1 cellular context compared by ENCODE assay signal in genomic region chr21:24868117-24868516, GRCh38.
TF ChIP-seq lines count a peak whose summit lies in the region.

No MANE protein-coding gene starts in this region.

TF ChIP-seq in K562, 482 proteins besides CTCF, POLR2A, EP300 and RAD21 (continued from another document):
- no peak for TF ChIP-seq ATF6 (CRISPR knock-in tag; IDR thresholded peaks at IDR 0.05)
- TF ChIP-seq C11orf30 (IDR thresholded peaks at IDR 0.05; ENCODE audit: low read depth) = peak; percentile 31; the same call in 1 of the 2 replicates
